26 cellular contexts compared by ENCODE assay signal in the genomic region with DNA sequence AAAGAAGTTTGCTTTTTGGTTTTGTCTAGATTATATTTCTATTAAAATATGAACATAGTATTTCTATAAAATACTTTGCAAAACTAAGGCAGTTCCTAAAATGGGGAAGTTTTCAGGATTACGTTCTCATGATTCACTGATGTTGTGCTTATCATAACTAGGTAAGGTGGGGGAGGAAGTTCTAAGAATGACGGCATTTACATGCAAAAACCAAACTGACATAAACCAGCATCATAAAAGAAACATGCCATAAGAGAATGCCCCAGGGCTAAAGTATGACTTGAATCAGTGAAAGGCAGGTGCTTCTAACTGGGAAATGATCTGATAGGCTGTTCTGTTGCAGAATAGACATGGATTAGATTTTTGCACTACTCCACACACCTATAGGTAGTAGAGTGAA.
DNase-seq lines count a peak whose midpoint lies in the region; ATAC-seq, FAIRE-seq and TF ChIP-seq lines count a peak whose summit lies in the region.
"Had no signal": no experiment of that assay in that cellular context is flagged by ENCODE, and none has a peak within 500 bp of the region (broad histone marks: within the 10 kb centered on the region; RNA-seq: fewer than 3 reads in every experiment).

No MANE protein-coding gene starts in this region.

- POLR2A ChIA-PET in PC-3 (lab: Charles Lee; ENCODE audit: unreplicated experiment) = no interaction called here

- H3K4me3 ChIP-seq in PC-3 (ENCODE audit: low read length) (no peak overlapping the region), bronchial epithelial cell (ENCODE audit: low read depth, low read length) (no peak overlapping the region), dorsolateral prefrontal cortex (no peak overlapping the region)
- H3K4me3 ChIP-seq: ascending aorta, BLaER1, coronary artery, GM23248, lung, Peyer's patch, tibial nerve had no signal

- no peaks in the 10 kb centered on the region for H3K36me3 ChIP-seq in PC-3 (ENCODE audit: low read depth, low read length)
- no peaks in the 10 kb centered on the region for H3K36me3 ChIP-seq in bronchial epithelial cell (ENCODE audit: control insufficient read depth, insufficient read depth, low read length)
- H3K36me3 ChIP-seq: ascending aorta, BLaER1, Peyer's patch, tibial nerve, WERI-Rb-1 had no signal

- peak; percentile 25 for DNase-seq in HPDE6-E6E7 (ENCODE audit: extremely low spot score)
- DNase-seq in PC-3 = peak; percentile 49
- peak; percentile 96 for DNase-seq in bronchial epithelial cell (ENCODE audit: low read depth)
- no peak for DNase-seq in left colon
- no peak for DNase-seq in NCI-H2171 treated with DMSO at 0.1 percent for 48 hours (lab: John Stamatoyannopoulos, UW)
- no peak for DNase-seq in dorsolateral prefrontal cortex
- DNase-seq in AG08395 (ENCODE audit: low spot score) = no peak
- no peak for DNase-seq in NCI-H510A treated with DMSO at 0.1 percent for 48 hours (lab: John Stamatoyannopoulos, UW)
- DNase-seq: activated CD4-positive, alpha-beta T cell treated with anti-CD3 and anti-CD28 coated beads for 4 hours; caudate nucleus; COR-L47; GM23248; NCI-H1105; NCI-H187 treated with DMSO at 0.1 percent for 48 hours; NCI-H69; Peyer's patch; stimulated activated CD4-positive, alpha-beta T cell treated with anti-CD3 and anti-CD28 coated beads, Interleukin-15, amount 100 ng/mL, for 24 hours; stimulated activated CD4-positive, alpha-beta T cell treated with anti-CD3 and anti-CD28 coated beads, Interleukin-4, amount 100 ng/mL, for 4 hours; WERI-Rb-1 had no signal

- no peaks in the 10 kb centered on the region for H3K79me2 ChIP-seq in PC-3 (ENCODE audit: low read length)

- H4K20me1 ChIP-seq in PC-3 (ENCODE audit: low read length) = no peaks in the 10 kb centered on the region
- H4K20me1 ChIP-seq: BLaER1 had no signal

- H3K9ac ChIP-seq in PC-3 (ENCODE audit: low read length) = no peak overlapping the region
- H3K9ac ChIP-seq: BLaER1, GM23248 had no signal

- no peaks in the 10 kb centered on the region for H3K9me2 ChIP-seq in PC-3 (replicated peaks; ENCODE audit: low read length)

- no peak overlapping the region for H3K4me2 ChIP-seq in PC-3 (ENCODE audit: low read length)
- H3K4me2 ChIP-seq: BLaER1 had no signal

- TF ChIP-seq CTCF in PC-3 (conservative IDR thresholded peaks at IDR 0.05; ENCODE audit: low read depth, low read length) (no peak), bronchial epithelial cell (IDR thresholded peaks at IDR 0.05; ENCODE audit: insufficient read depth, low read length, severe bottlenecking) (no peak), dorsolateral prefrontal cortex (IDR thresholded peaks at IDR 0.05 in 54 of 56, conservative IDR thresholded peaks at IDR 0.05 in 2 of 56; ENCODE audit: low read depth in 1 of 56, partially characterized antibody in 56 of 56) (no peak)

- CTCF ChIA-PET in PC-3 (lab: Charles Lee) = no interaction called here

- H3F3A ChIP-seq in PC-3 (ENCODE audit: low read length, unreplicated experiment) = no peaks in the 10 kb centered on the region

- FAIRE-seq in bronchial epithelial cell (lab: Jason Lieb, UNC) = no peak
- FAIRE-seq: frontal cortex had no signal

- no peaks in the 10 kb centered on the region for H3K27me3 ChIP-seq in PC-3 (ENCODE audit: low read length)
- H3K27me3 ChIP-seq in bronchial epithelial cell (ENCODE audit: control insufficient read depth, insufficient read depth, low read length) = no peaks in the 10 kb centered on the region
- H3K27me3 ChIP-seq in dorsolateral prefrontal cortex = no peaks in the 10 kb centered on the region
- H3K27me3 ChIP-seq: ascending aorta, BLaER1, Peyer's patch, tibial nerve had no signal

- intact Hi-C loops in PC-3 (cut with micrococcal nuclease) = no loop called here
- intact Hi-C loops in left colon (cut with DNase I, micrococcal nuclease) = no loop called here
- intact Hi-C loops in dorsolateral prefrontal cortex (cut with DNase I) = loop anchor here in 1 of 2 donors (5.0 kb wide), 1 partner anchor 67 kb away; no protein-coding TSS in a partner anchor

- H3K27ac ChIP-seq in PC-3 (ENCODE audit: low read length) = no peak overlapping the region
- no peak overlapping the region for H3K27ac ChIP-seq in dorsolateral prefrontal cortex
- H3K27ac ChIP-seq: ascending aorta, BLaER1, coronary artery, GM23248, Peyer's patch, tibial nerve, WERI-Rb-1 had no signal

- BruUV-seq in PC-3 (replicated peaks; lab: Mats Ljungman, UMichigan) = no TSS peak

- H2AFZ ChIP-seq in PC-3 (ENCODE audit: low read length) = no peak overlapping the region
- H2AFZ ChIP-seq: GM23248 had no signal

- no peaks in the 10 kb centered on the region for H3K9me3 ChIP-seq in PC-3 (ENCODE audit: low read length)
- H3K9me3 ChIP-seq: ascending aorta, BLaER1, Peyer's patch, tibial nerve had no signal

- H3K4me1 ChIP-seq in PC-3 (ENCODE audit: insufficient read depth, low read length) = peaks cover 42% of the 10 kb centered on the region
- H3K4me1 ChIP-seq: BLaER1 had no signal

- ATAC-seq in PC-3 = no peak
- peak; percentile 44 for ATAC-seq in left colon
- ATAC-seq: esophagus mucosa had no signal

Comparison
In these comparisons a context has a peak if more than half of its experiments do, and no peak if none do; other contexts are left out.
1. DNase-seq: peak in HPDE6-E6E7 (single experiment), PC-3 (single experiment) and bronchial epithelial cell (single experiment); none in left colon (0 of 2), NCI-H2171 treated with DMSO at 0.1 percent for 48 hours (single experiment), dorsolateral prefrontal cortex (0 of 10), AG08395 (single experiment) and NCI-H510A treated with DMSO at 0.1 percent for 48 hours (single experiment).